9 cellular contexts compared by ENCODE assay signal in the genomic region with DNA sequence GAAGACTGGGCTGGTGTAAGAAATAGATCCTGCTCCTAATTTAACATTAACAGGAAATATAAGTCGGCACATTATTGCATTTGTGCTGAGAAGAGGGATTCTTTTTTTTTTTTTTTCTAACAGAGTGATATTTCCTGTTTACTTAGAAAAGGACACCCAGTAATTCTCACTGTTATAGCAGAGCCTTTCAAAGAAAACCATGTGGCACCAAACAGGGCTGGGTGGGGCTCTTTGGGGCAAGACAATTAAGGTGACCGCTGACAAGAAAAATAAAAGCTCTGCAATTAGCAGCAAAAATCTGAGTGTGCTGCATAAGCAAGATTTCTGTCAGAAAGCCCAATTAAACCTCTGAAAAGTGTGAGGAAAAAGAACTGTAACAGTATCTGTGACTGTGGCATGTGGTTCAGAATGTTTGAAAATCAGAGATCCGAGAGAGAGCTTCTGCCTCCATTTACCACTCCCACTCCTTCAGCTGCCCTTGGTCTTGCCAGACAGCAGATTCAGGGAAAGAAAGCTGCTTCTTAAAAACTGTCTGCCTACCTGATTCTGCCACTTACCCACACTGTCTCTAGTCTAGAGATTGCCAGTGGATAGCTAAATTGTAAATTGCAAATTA.
A peak's percentile ranks its signal among the peaks of the same experiment; 100 is the strongest.
DNase-seq lines count a peak whose midpoint lies in the region; ATAC-seq and TF ChIP-seq lines count a peak whose summit lies in the region.
"Had no signal": no experiment of that assay in that cellular context is flagged by ENCODE, and none has a peak within 500 bp of the region (broad histone marks: within the 10 kb centered on the region; RNA-seq: fewer than 3 reads in every experiment).

No MANE protein-coding gene starts in this region.

- H3K4me2 ChIP-seq in hepatocyte = peak overlapping the region; percentile 22

- H3K27ac ChIP-seq in hepatocyte = peak overlapping the region; percentile 28
- H3K27ac ChIP-seq: 22Rv1 had no signal

- no peak for ATAC-seq in HG03342 (IDR thresholded peaks at IDR 0.05; ENCODE audit: unreplicated experiment)

- no peaks in the 10 kb centered on the region for H3K36me3 ChIP-seq in hepatocyte (replicated peaks; ENCODE audit: insufficient read depth, low read depth)

- peak; percentile 0 for DNase-seq in DMS153 (lab: John Stamatoyannopoulos, UW)
- no peak for DNase-seq in DMS153 treated with DMSO at 0.1 percent for 48 hours (lab: John Stamatoyannopoulos, UW; ENCODE audit: unreplicated experiment)
- DNase-seq in activated CD4-positive, alpha-beta T cell treated with anti-CD3 and anti-CD28 coated beads, Interleukin-2, amount 50 U/mL, for 1 hour = peak; percentile 14
- no peak for DNase-seq in hepatocyte (ENCODE audit: low spot score)
- DNase-seq in stimulated activated CD8-positive, alpha-beta memory T cell treated with anti-CD3 and anti-CD28 coated beads, Interleukin-2, amount 100 ng/mL, for 1 hour (ENCODE audit: low read depth in 2 of 2) = peak; percentile 12 to 14
- no peak for DNase-seq in NCI-H1417 treated with DMSO at 0.1 percent for 48 hours (lab: John Stamatoyannopoulos, UW)
- no peak for DNase-seq in stimulated activated CD4-positive, alpha-beta T cell treated with anti-CD3 and anti-CD28 coated beads, Interleukin-1b, Interleukin-23, amount 100 ng/mL, for 48 hours

- H3K9me3 ChIP-seq in hepatocyte (ENCODE audit: low read depth) = no peaks in the 10 kb centered on the region

- no peaks in the 10 kb centered on the region for H3K27me3 ChIP-seq in hepatocyte

- H4K20me1 ChIP-seq in hepatocyte (ENCODE audit: insufficient read depth, poor library complexity, severe bottlenecking) = no peaks in the 10 kb centered on the region

- 33% methylated on average over 3 of the region's 3 CpGs for WGBS in hepatocyte (ENCODE audit: low lambda C conversion rate, missing lambda C conversion rate)

- H3K4me3 ChIP-seq in hepatocyte = no peak overlapping the region

- no peaks in the 10 kb centered on the region for H3K79me2 ChIP-seq in hepatocyte

- H3K9me2 ChIP-seq in hepatocyte (replicated peaks; ENCODE audit: insufficient read depth) = no peaks in the 10 kb centered on the region

- TF ChIP-seq CTCF in hepatocyte (IDR thresholded peaks at IDR 0.05; ENCODE audit: poor library complexity) = no peak

- H2AFZ ChIP-seq in hepatocyte = no peak overlapping the region

- H3K4me1 ChIP-seq in hepatocyte (ENCODE audit: insufficient read depth) = peaks cover 17% of the 10 kb centered on the region

Comparison
In these comparisons a context has a peak if more than half of its experiments do, and no peak if none do; other contexts are left out.
1. DNase-seq: peak in DMS153 (single experiment), activated CD4-positive, alpha-beta T cell treated with anti-CD3 and anti-CD28 coated beads, Interleukin-2, amount 50 U/mL, for 1 hour (single experiment) and stimulated activated CD8-positive, alpha-beta memory T cell treated with anti-CD3 and anti-CD28 coated beads, Interleukin-2, amount 100 ng/mL, for 1 hour (2 of 2); none in DMS153 treated with DMSO at 0.1 percent for 48 hours (single experiment), hepatocyte (single experiment), NCI-H1417 treated with DMSO at 0.1 percent for 48 hours (single experiment) and stimulated activated CD4-positive, alpha-beta T cell treated with anti-CD3 and anti-CD28 coated beads, Interleukin-1b, Interleukin-23, amount 100 ng/mL, for 48 hours (single experiment).